In the genomic region with DNA sequence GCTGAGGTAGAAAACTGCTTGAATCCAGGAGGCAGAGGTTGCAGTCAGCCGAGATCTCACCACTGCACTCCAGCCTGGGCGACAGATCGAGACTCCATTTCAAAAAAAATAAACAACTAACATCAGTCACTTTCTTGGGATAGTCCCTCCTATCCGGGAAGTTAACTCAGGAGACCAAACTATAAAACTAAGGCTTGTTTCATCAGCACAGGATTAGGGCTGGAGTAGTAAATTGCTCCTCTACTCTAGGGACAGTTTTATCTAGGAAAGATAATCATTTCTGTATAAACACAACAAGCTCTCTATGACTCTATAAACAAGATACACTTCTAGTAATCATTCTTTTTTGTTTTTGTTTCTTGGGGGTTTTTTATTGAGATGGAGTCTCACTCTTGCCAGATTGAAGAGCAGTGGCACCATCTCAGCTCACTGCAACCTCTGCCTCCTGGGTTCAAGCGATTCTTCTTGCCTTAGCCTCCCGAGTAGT, we compare ENCODE assay signal across 1 cellular context.
A peak's percentile ranks its signal among the peaks of the same experiment; 100 is the strongest.
TF ChIP-seq lines count a peak whose summit lies in the region.

No MANE protein-coding gene starts in this region.

TF ChIP-seq in HEK293, 187 proteins besides CTCF, POLR2A, EP300 and RAD21 (continued from another document and continues in another):
- TF ChIP-seq, protein P1, sequence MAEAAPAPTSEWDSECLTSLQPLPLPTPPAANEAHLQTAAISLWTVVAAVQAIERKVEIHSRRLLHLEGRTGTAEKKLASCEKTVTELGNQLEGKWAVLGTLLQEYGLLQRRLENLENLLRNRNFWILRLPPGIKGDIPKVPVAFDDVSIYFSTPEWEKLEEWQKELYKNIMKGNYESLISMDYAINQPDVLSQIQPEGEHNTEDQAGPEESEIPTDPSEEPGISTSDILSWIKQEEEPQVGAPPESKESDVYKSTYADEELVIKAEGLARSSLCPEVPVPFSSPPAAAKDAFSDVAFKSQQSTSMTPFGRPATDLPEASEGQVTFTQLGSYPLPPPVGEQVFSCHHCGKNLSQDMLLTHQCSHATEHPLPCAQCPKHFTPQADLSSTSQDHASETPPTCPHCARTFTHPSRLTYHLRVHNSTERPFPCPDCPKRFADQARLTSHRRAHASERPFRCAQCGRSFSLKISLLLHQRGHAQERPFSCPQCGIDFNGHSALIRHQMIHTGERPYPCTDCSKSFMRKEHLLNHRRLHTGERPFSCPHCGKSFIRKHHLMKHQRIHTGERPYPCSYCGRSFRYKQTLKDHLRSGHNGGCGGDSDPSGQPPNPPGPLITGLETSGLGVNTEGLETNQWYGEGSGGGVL (tag by site-specific recombination; IDR thresholded peaks at IDR 0.05), result no peak
- TF ChIP-seq, protein P2, sequence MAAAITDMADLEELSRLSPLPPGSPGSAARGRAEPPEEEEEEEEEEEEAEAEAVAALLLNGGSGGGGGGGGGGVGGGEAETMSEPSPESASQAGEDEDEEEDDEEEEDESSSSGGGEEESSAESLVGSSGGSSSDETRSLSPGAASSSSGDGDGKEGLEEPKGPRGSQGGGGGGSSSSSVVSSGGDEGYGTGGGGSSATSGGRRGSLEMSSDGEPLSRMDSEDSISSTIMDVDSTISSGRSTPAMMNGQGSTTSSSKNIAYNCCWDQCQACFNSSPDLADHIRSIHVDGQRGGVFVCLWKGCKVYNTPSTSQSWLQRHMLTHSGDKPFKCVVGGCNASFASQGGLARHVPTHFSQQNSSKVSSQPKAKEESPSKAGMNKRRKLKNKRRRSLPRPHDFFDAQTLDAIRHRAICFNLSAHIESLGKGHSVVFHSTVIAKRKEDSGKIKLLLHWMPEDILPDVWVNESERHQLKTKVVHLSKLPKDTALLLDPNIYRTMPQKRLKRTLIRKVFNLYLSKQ (tag by site-specific recombination; IDR thresholded peaks at IDR 0.05; ENCODE audit: borderline replicate concordance), result no peak
- no peak for TF ChIP-seq ZNF433 (tag by site-specific recombination; IDR thresholded peaks at IDR 0.05; ENCODE audit: low read depth)
- TF ChIP-seq, protein P3, sequence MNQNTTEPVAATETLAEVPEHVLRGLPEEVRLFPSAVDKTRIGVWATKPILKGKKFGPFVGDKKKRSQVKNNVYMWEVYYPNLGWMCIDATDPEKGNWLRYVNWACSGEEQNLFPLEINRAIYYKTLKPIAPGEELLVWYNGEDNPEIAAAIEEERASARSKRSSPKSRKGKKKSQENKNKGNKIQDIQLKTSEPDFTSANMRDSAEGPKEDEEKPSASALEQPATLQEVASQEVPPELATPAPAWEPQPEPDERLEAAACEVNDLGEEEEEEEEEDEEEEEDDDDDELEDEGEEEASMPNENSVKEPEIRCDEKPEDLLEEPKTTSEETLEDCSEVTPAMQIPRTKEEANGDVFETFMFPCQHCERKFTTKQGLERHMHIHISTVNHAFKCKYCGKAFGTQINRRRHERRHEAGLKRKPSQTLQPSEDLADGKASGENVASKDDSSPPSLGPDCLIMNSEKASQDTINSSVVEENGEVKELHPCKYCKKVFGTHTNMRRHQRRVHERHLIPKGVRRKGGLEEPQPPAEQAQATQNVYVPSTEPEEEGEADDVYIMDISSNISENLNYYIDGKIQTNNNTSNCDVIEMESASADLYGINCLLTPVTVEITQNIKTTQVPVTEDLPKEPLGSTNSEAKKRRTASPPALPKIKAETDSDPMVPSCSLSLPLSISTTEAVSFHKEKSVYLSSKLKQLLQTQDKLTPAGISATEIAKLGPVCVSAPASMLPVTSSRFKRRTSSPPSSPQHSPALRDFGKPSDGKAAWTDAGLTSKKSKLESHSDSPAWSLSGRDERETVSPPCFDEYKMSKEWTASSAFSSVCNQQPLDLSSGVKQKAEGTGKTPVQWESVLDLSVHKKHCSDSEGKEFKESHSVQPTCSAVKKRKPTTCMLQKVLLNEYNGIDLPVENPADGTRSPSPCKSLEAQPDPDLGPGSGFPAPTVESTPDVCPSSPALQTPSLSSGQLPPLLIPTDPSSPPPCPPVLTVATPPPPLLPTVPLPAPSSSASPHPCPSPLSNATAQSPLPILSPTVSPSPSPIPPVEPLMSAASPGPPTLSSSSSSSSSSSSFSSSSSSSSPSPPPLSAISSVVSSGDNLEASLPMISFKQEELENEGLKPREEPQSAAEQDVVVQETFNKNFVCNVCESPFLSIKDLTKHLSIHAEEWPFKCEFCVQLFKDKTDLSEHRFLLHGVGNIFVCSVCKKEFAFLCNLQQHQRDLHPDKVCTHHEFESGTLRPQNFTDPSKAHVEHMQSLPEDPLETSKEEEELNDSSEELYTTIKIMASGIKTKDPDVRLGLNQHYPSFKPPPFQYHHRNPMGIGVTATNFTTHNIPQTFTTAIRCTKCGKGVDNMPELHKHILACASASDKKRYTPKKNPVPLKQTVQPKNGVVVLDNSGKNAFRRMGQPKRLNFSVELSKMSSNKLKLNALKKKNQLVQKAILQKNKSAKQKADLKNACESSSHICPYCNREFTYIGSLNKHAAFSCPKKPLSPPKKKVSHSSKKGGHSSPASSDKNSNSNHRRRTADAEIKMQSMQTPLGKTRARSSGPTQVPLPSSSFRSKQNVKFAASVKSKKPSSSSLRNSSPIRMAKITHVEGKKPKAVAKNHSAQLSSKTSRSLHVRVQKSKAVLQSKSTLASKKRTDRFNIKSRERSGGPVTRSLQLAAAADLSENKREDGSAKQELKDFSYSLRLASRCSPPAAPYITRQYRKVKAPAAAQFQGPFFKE (tag by site-specific recombination; IDR thresholded peaks at IDR 0.05; ENCODE audit: borderline replicate concordance), result no peak
- TF ChIP-seq, protein P4, sequence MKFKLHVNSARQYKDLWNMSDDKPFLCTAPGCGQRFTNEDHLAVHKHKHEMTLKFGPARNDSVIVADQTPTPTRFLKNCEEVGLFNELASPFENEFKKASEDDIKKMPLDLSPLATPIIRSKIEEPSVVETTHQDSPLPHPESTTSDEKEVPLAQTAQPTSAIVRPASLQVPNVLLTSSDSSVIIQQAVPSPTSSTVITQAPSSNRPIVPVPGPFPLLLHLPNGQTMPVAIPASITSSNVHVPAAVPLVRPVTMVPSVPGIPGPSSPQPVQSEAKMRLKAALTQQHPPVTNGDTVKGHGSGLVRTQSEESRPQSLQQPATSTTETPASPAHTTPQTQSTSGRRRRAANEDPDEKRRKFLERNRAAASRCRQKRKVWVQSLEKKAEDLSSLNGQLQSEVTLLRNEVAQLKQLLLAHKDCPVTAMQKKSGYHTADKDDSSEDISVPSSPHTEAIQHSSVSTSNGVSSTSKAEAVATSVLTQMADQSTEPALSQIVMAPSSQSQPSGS (tag by site-specific recombination; IDR thresholded peaks at IDR 0.05; ENCODE audit: low read depth), result no peak
- no peak for TF ChIP-seq ZNF426 (tag by site-specific recombination; IDR thresholded peaks at IDR 0.05)
- peak; percentile 47; the same call in 1 of the 2 replicates for TF ChIP-seq IKZF3 (tag by site-specific recombination; IDR thresholded peaks at IDR 0.05)
- TF ChIP-seq ZNF37A (tag by site-specific recombination; IDR thresholded peaks at IDR 0.05), result no peak
- TF ChIP-seq HOXA7 (CRISPR knock-in tag; IDR thresholded peaks at IDR 0.05; ENCODE audit: borderline replicate concordance), result no peak
- TF ChIP-seq ZNF548 (tag by site-specific recombination; IDR thresholded peaks at IDR 0.05), result no peak
- TF ChIP-seq WT1 (tag by site-specific recombination; IDR thresholded peaks at IDR 0.05), result peak; percentile 26; the same call in 1 of the 2 replicates
- TF ChIP-seq ZNF561 (tag by site-specific recombination; IDR thresholded peaks at IDR 0.05; ENCODE audit: borderline replicate concordance), result no peak
- TF ChIP-seq FEZF1 (tag by site-specific recombination; IDR thresholded peaks at IDR 0.05), result peak; percentile 37; the same call in 1 of the 2 replicates
- no peak for TF ChIP-seq ZNF341 (tag by site-specific recombination; IDR thresholded peaks at IDR 0.05; ENCODE audit: low read depth)
- no peak for TF ChIP-seq ZNF302 (tag by site-specific recombination; IDR thresholded peaks at IDR 0.05; ENCODE audit: low read depth)
- TF ChIP-seq ZNF571 (tag by site-specific recombination; IDR thresholded peaks at IDR 0.05), result no peak
- TF ChIP-seq ZNF701 (tag by site-specific recombination; IDR thresholded peaks at IDR 0.05), result no peak
- TF ChIP-seq SP3 (tag by site-specific recombination; IDR thresholded peaks at IDR 0.05), result no peak
- no peak for TF ChIP-seq ZNF514 (tag by site-specific recombination; IDR thresholded peaks at IDR 0.05)
- TF ChIP-seq ZNF610 (tag by site-specific recombination; IDR thresholded peaks at IDR 0.05; ENCODE audit: borderline replicate concordance), result no peak
- TF ChIP-seq ZNF16 (tag by site-specific recombination; IDR thresholded peaks at IDR 0.05; ENCODE audit: low read depth), result no peak
- TF ChIP-seq ZNF791 (tag by site-specific recombination; IDR thresholded peaks at IDR 0.05), result no peak
- no peak for TF ChIP-seq GLI4 (tag by site-specific recombination; IDR thresholded peaks at IDR 0.05)
- no peak for TF ChIP-seq ZNF623 (tag by site-specific recombination; IDR thresholded peaks at IDR 0.05)
- no peak for TF ChIP-seq ZNF2 (tag by site-specific recombination; IDR thresholded peaks at IDR 0.05)
- TF ChIP-seq ZNF394 (tag by site-specific recombination; IDR thresholded peaks at IDR 0.05; ENCODE audit: borderline replicate concordance), result no peak
- no peak for TF ChIP-seq ZNF837 (tag by site-specific recombination; IDR thresholded peaks at IDR 0.05)
- no peak for TF ChIP-seq ZNF677 (tag by site-specific recombination; IDR thresholded peaks at IDR 0.05)
- TF ChIP-seq ZNF423 (tag by site-specific recombination; IDR thresholded peaks at IDR 0.05), result no peak
- no peak for TF ChIP-seq SP7 (tag by site-specific recombination; IDR thresholded peaks at IDR 0.05)
- TF ChIP-seq, protein P5, sequence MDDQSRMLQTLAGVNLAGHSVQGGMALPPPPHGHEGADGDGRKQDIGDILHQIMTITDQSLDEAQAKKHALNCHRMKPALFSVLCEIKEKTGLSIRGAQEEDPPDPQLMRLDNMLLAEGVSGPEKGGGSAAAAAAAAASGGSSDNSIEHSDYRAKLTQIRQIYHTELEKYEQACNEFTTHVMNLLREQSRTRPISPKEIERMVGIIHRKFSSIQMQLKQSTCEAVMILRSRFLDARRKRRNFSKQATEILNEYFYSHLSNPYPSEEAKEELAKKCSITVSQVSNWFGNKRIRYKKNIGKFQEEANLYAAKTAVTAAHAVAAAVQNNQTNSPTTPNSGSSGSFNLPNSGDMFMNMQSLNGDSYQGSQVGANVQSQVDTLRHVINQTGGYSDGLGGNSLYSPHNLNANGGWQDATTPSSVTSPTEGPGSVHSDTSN (CRISPR knock-in tag; IDR thresholded peaks at IDR 0.05), result no peak
- TF ChIP-seq, protein P6, sequence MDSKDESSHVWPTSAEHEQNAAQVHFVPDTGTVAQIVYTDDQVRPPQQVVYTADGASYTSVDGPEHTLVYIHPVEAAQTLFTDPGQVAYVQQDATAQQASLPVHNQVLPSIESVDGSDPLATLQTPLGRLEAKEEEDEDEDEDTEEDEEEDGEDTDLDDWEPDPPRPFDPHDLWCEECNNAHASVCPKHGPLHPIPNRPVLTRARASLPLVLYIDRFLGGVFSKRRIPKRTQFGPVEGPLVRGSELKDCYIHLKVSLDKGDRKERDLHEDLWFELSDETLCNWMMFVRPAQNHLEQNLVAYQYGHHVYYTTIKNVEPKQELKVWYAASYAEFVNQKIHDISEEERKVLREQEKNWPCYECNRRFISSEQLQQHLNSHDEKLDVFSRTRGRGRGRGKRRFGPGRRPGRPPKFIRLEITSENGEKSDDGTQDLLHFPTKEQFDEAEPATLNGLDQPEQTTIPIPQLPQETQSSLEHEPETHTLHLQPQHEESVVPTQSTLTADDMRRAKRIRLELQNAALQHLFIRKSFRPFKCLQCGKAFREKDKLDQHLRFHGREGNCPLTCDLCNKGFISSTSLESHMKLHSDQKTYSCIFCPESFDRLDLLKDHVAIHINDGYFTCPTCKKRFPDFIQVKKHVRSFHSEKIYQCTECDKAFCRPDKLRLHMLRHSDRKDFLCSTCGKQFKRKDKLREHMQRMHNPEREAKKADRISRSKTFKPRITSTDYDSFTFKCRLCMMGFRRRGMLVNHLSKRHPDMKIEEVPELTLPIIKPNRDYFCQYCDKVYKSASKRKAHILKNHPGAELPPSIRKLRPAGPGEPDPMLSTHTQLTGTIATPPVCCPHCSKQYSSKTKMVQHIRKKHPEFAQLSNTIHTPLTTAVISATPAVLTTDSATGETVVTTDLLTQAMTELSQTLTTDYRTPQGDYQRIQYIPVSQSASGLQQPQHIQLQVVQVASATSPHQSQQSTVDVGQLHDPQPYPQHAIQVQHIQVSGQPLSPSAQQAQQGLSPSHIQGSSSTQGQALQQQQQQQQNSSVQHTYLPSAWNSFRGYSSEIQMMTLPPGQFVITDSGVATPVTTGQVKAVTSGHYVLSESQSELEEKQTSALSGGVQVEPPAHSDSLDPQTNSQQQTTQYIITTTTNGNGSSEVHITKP (tag by site-specific recombination; IDR thresholded peaks at IDR 0.05), result no peak
- TF ChIP-seq, protein P7, sequence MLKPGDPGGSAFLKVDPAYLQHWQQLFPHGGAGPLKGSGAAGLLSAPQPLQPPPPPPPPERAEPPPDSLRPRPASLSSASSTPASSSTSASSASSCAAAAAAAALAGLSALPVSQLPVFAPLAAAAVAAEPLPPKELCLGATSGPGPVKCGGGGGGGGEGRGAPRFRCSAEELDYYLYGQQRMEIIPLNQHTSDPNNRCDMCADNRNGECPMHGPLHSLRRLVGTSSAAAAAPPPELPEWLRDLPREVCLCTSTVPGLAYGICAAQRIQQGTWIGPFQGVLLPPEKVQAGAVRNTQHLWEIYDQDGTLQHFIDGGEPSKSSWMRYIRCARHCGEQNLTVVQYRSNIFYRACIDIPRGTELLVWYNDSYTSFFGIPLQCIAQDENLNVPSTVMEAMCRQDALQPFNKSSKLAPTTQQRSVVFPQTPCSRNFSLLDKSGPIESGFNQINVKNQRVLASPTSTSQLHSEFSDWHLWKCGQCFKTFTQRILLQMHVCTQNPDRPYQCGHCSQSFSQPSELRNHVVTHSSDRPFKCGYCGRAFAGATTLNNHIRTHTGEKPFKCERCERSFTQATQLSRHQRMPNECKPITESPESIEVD (tag by site-specific recombination; IDR thresholded peaks at IDR 0.05), result no peak; the same call in 1 of the 2 replicates
- TF ChIP-seq YY2 (tag by site-specific recombination; IDR thresholded peaks at IDR 0.05), result no peak
- TF ChIP-seq PRDM1 (tag by site-specific recombination; IDR thresholded peaks at IDR 0.05), result no peak
- TF ChIP-seq ZNF292 (tag by site-specific recombination; IDR thresholded peaks at IDR 0.05; ENCODE audit: borderline replicate concordance, low read depth), result no peak
- no peak for TF ChIP-seq ZNF76 (tag by site-specific recombination; IDR thresholded peaks at IDR 0.05; ENCODE audit: borderline replicate concordance, low read depth)
- no peak for TF ChIP-seq ZNF777 (tag by site-specific recombination; IDR thresholded peaks at IDR 0.05; ENCODE audit: borderline replicate concordance)
- 0 out of 2 replicates have a peak, but pooled peaks have one; percentile 22 for TF ChIP-seq ZNF121 (tag by site-specific recombination; IDR thresholded peaks at IDR 0.05)
- no peak for TF ChIP-seq ZNF585B (tag by site-specific recombination; IDR thresholded peaks at IDR 0.05)
- no peak for TF ChIP-seq ZNF510 (tag by site-specific recombination; IDR thresholded peaks at IDR 0.05; ENCODE audit: insufficient replicate concordance)
- no peak for TF ChIP-seq BCL11B (tag by site-specific recombination; IDR thresholded peaks at IDR 0.05; ENCODE audit: low read depth)
- TF ChIP-seq ZNF776 (tag by site-specific recombination; IDR thresholded peaks at IDR 0.05; ENCODE audit: borderline replicate concordance), result no peak
- TF ChIP-seq, protein P8, sequence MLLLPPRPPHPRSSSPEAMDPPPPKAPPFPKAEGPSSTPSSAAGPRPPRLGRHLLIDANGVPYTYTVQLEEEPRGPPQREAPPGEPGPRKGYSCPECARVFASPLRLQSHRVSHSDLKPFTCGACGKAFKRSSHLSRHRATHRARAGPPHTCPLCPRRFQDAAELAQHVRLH (tag by site-specific recombination; IDR thresholded peaks at IDR 0.05), result no peak
- peak; percentile 67 for TF ChIP-seq ZNF843 (tag by site-specific recombination; IDR thresholded peaks at IDR 0.05)
- no peak for TF ChIP-seq ZSCAN23 (tag by site-specific recombination; IDR thresholded peaks at IDR 0.05)
- no peak for TF ChIP-seq HOXC10 (CRISPR knock-in tag; IDR thresholded peaks at IDR 0.05)
